9 cellular contexts compared by ENCODE assay signal in genomic region chr11:128928400-128928799, GRCh38. TPM values are rescaled to one million over a fixed set of nuclear protein-coding genes. Genes with fewer than 3 reads are reported as not detected.
A peak's percentile ranks its signal among the peaks of the same experiment; 100 is the strongest.
DNase-seq lines count a peak whose midpoint lies in the region; ATAC-seq, FAIRE-seq and TF ChIP-seq lines count a peak whose summit lies in the region.
"Had no signal": no experiment of that assay in that cellular context is flagged by ENCODE, and none has a peak within 500 bp of the region (broad histone marks: within the 10 kb centered on the region; RNA-seq: fewer than 3 reads in every experiment).

No MANE protein-coding gene starts in this region.

- in situ Hi-C loops in GM23248 (cut with MboI) = no loop called here

- DNase-seq in activated CD4-positive, alpha-beta T cell treated with anti-CD3 and anti-CD28 coated beads for 36 hours = peak; percentile 18
- DNase-seq in activated CD4-positive, alpha-beta T cell treated with anti-CD3 and anti-CD28 coated beads for 48 hours = no peak
- DNase-seq in GM23248 (peak; percentile 28), small intestine (peak; percentile 18), left cardiac atrium (no peak), SHP77 treated with DMSO at 0.1 percent for 48 hours (lab: John Stamatoyannopoulos, UW) (no peak), sigmoid colon (no peak)

- no peak for TF ChIP-seq POLR2A in sigmoid colon (IDR thresholded peaks at IDR 0.05)

- WGBS in GM23248 (ENCODE audit: low coverage in 1 of 2, low lambda C conversion rate in 2 of 2, missing lambda C conversion rate in 2 of 2), 2 experiments = 39 to 47% methylated on average over 5 of the region's 5 CpGs
- WGBS in small intestine, 3 donors = 12 to 38% (median 27%) methylated on average over 5 of the region's 5 CpGs
- WGBS in sigmoid colon, 2 donors = 23 to 57% methylated on average over 5 of the region's 5 CpGs

- H3K27me3 ChIP-seq in GM23248 (replicated peaks; ENCODE audit: insufficient read depth) (peaks cover 41% of the 10 kb centered on the region), small intestine (ENCODE audit: control insufficient read depth in 2 of 2, insufficient read depth in 2 of 2, low read length in 2 of 2) (no peaks in the 10 kb centered on the region), sigmoid colon (peaks cover 0 to 3% (median 0%) of the 10 kb centered on the region in 3 donors)
- H3K27me3 ChIP-seq: neutrophil had no signal

- H3K9me3 Mint-ChIP-seq in activated CD4-positive, alpha-beta T cell treated with anti-CD3 and anti-CD28 coated beads for 36 hours (ENCODE audit: low read depth) = no peaks in the 10 kb centered on the region

- intact Hi-C loops in activated CD4-positive, alpha-beta T cell treated with anti-CD3 and anti-CD28 coated beads for 36 hours (cut with DNase I, micrococcal nuclease) = no loop called here
- intact Hi-C loops in left cardiac atrium (cut with DNase I) (no loop called here), sigmoid colon (cut with DNase I) (no loop called here)

- H2AFZ ChIP-seq in GM23248 = no peak overlapping the region

- H3K27me3 Mint-ChIP-seq in activated CD4-positive, alpha-beta T cell treated with anti-CD3 and anti-CD28 coated beads for 36 hours = no peaks in the 10 kb centered on the region

- H3K79me2 ChIP-seq in GM23248 (ENCODE audit: insufficient read depth) = no peaks in the 10 kb centered on the region

- TF ChIP-seq EP300 in sigmoid colon (IDR thresholded peaks at IDR 0.05) = no peak

- H3K4me1 Mint-ChIP-seq in activated CD4-positive, alpha-beta T cell treated with anti-CD3 and anti-CD28 coated beads for 36 hours = peaks cover 8% of the 10 kb centered on the region

- no peaks in the 10 kb centered on the region for H3K9me2 ChIP-seq in GM23248 (ENCODE audit: insufficient read depth)

- no peaks in the 10 kb centered on the region for H3K36me3 Mint-ChIP-seq in activated CD4-positive, alpha-beta T cell treated with anti-CD3 and anti-CD28 coated beads for 36 hours (ENCODE audit: low read depth)

- no peaks in the 10 kb centered on the region for H3K9me3 ChIP-seq in GM23248 (ENCODE audit: low read depth)
- H3K9me3 ChIP-seq in small intestine (ENCODE audit: control insufficient read depth, low read depth) = no peaks in the 10 kb centered on the region
- no peaks in the 10 kb centered on the region for H3K9me3 ChIP-seq in sigmoid colon
- H3K9me3 ChIP-seq: neutrophil had no signal

- H3K36me3 ChIP-seq in GM23248 (ENCODE audit: low read depth) = no peaks in the 10 kb centered on the region
- H3K36me3 ChIP-seq in small intestine (ENCODE audit: control insufficient read depth in 2 of 2, insufficient read depth in 2 of 2, low read length in 2 of 2) = no peaks in the 10 kb centered on the region
- H3K36me3 ChIP-seq in sigmoid colon = no peaks in the 10 kb centered on the region
- H3K36me3 ChIP-seq: neutrophil had no signal

- POLR2A ChIA-PET in activated CD4-positive, alpha-beta T cell treated with anti-CD3 and anti-CD28 coated beads for 36 hours (lab: Charles Lee) = no interaction called here

- FAIRE-seq in small intestine (lab: Jason Lieb, UNC) = no peak

- H3K4me3 ChIP-seq in GM23248 (no peak overlapping the region), small intestine (ENCODE audit: low read depth in 1 of 2, low read length in 2 of 2) (no peak overlapping the region), sigmoid colon (no peak overlapping the region)

- no peak overlapping the region for H3K27ac Mint-ChIP-seq in activated CD4-positive, alpha-beta T cell treated with anti-CD3 and anti-CD28 coated beads for 36 hours

- CTCF ChIA-PET in activated CD4-positive, alpha-beta T cell treated with anti-CD3 and anti-CD28 coated beads for 36 hours (lab: Charles Lee) = interaction anchor here (0.8 to 1.6 kb wide), 4 partner anchors 10 to 47 kb away, joined by 3 to 6 read pairs (median 4); no protein-coding TSS in a partner anchor

- H3K4me2 ChIP-seq in GM23248 (ENCODE audit: unreplicated experiment) = no peak overlapping the region

- ATAC-seq in activated CD4-positive, alpha-beta T cell treated with anti-CD3 and anti-CD28 coated beads for 36 hours = no peak
- ATAC-seq in HG03565 (IDR thresholded peaks at IDR 0.05; ENCODE audit: unreplicated experiment) (peak; percentile 98), left cardiac atrium (no peak)

- H3K27ac ChIP-seq in GM23248 (no peak overlapping the region), small intestine (ENCODE audit: low read depth in 1 of 2, low read length in 1 of 2) (no peak overlapping the region), sigmoid colon (no peak overlapping the region)
- H3K27ac ChIP-seq: neutrophil had no signal

- no peak overlapping the region for H3K4me3 Mint-ChIP-seq in activated CD4-positive, alpha-beta T cell treated with anti-CD3 and anti-CD28 coated beads for 36 hours

- no peak overlapping the region for H3K9ac ChIP-seq in GM23248

- H3K4me1 ChIP-seq in GM23248 (ENCODE audit: insufficient read depth) (no peaks in the 10 kb centered on the region), small intestine (ENCODE audit: control insufficient read depth in 2 of 2, insufficient read depth in 1 of 2, low read depth in 1 of 2, low read length in 1 of 2) (no peaks in the 10 kb centered on the region), sigmoid colon (no peaks in the 10 kb centered on the region)

- no peaks in the 10 kb centered on the region for H3F3A ChIP-seq in GM23248 (ENCODE audit: insufficient read depth)

- H4K20me1 ChIP-seq in GM23248 (ENCODE audit: insufficient read depth) = no peaks in the 10 kb centered on the region

- no peak for TF ChIP-seq CTCF in sigmoid colon (IDR thresholded peaks at IDR 0.05)

RNA-seq across cellular contexts. Expression of gene TP53AIP1, which starts 14.3 kb away (rescaled TPM):
- not detected for total RNA-seq in activated CD4-positive, alpha-beta T cell treated with anti-CD3 and anti-CD28 coated beads for 36 hours
- not detected in 2 replicates for total RNA-seq in GM23248 (2014; rRNA removed; shearing (Covaris generic))
- polyA plus RNA-seq in GM23248 (2016; fragmentation: Nextera tagmentation; extraction: Ambion mirVana) = not detected in 2 replicates
- polyA plus RNA-seq in small intestine = under 1 TPM in 1 of 3 donors, not detected in 2; 0.18 TPM
- not detected for total RNA-seq in left cardiac atrium
- under 1 TPM in 1 of 4 donors, not detected in 3; 0.55 TPM for total RNA-seq in sigmoid colon
- polyA plus RNA-seq in sigmoid colon = under 1 TPM in 1 of 3 donors, not detected in 2; 0.16 TPM

RNA-seq across cellular contexts. Expression of gene KCNJ5, which starts 37.2 kb away (rescaled TPM):
- not detected for total RNA-seq in activated CD4-positive, alpha-beta T cell treated with anti-CD3 and anti-CD28 coated beads for 36 hours
- under 0.01 TPM in 1 of 2 replicates, not detected in the other for total RNA-seq in GM23248 (2014; rRNA removed; shearing (Covaris generic))
- polyA plus RNA-seq in GM23248 (2016; fragmentation: Nextera tagmentation; extraction: Ambion mirVana) (not detected in 2 replicates), small intestine (under 1 TPM in 2 of 3 donors, not detected in 1; 0.54 to 0.76 TPM), sigmoid colon (under 1 TPM in 2 of 3 donors, not detected in 1; 0.58 to 0.60 TPM)
- total RNA-seq in left cardiac atrium (10 to 100 TPM in 1 of 2 donors, 1 to 10 TPM in 1; 6.1 to 15.6 TPM), sigmoid colon (1 to 10 TPM; 1.8 to 4.7 (median 2.9) TPM)

Comparison
In these comparisons a context has a peak if more than half of its experiments do, and no peak if none do; other contexts are left out.
1. DNase-seq: peak in activated CD4-positive, alpha-beta T cell treated with anti-CD3 and anti-CD28 coated beads for 36 hours (single experiment), GM23248 (single experiment) and small intestine (single experiment); none in activated CD4-positive, alpha-beta T cell treated with anti-CD3 and anti-CD28 coated beads for 48 hours (single experiment), left cardiac atrium (single experiment), SHP77 treated with DMSO at 0.1 percent for 48 hours (single experiment) and sigmoid colon (single experiment).